ENCODE assay signal across 1 cellular context in the genomic region with DNA sequence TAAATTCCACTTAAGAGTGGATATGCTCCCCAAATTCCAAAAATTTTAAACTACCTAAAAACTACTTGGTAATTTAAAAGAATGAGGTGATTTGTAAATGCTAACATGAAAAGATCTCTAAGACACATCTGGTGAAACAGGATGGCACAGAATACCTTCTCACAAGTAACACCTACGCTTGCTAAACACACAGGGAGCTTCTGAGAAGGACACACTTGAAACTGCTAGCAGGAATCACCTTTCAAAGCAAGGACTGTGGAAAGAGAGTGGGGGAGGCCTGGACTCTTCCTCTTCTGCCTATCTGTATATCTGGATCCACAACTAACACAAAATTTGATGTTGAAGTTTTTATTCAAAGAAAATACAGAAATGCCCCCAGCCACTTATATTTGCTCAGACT.
TF ChIP-seq lines count a peak whose summit lies in the region.

No MANE protein-coding gene starts in this region.

TF ChIP-seq in HEK293T, 16 proteins besides CTCF, POLR2A, EP300 and RAD21:
- TF ChIP-seq SUZ12 (IDR thresholded peaks at IDR 0.05) = no peak
- TF ChIP-seq FOXM1 (IDR thresholded peaks at IDR 0.05; ENCODE audit: borderline replicate concordance) = no peak
- TF ChIP-seq CTBP1 (IDR thresholded peaks at IDR 0.05; ENCODE audit: borderline replicate concordance) = no peak
- no peak for TF ChIP-seq ZNF384 (IDR thresholded peaks at IDR 0.05)
- no peak for TF ChIP-seq LEF1 (IDR thresholded peaks at IDR 0.05; ENCODE audit: borderline replicate concordance)
- no peak for TF ChIP-seq NFRKB (IDR thresholded peaks at IDR 0.05)
- TF ChIP-seq BHLHE40 (IDR thresholded peaks at IDR 0.05; ENCODE audit: borderline replicate concordance) = no peak
